ENCODE assay signal across 17 cellular contexts in the genomic region with DNA sequence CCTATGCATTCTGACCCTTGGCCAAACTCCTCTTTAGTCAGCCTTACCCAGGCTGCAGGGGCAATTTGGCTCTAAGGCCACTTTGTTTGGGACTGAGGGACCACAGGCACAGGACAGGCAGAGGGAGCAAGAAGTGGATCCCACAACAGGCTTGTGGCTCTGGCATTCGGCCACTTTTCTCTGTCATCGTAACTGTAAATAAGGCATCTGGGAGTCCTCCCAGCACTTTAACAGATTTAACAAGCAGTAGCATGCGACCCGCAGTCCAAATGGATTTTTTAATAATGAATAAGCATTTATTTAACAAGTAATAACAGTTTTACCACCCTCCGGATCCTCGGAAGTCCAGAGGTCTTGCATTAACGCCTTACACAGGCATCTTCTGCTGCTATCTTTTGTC. TPM values are rescaled to one million over a fixed set of nuclear protein-coding genes. Genes with fewer than 3 reads are reported as not detected.
DNase-seq lines count a peak whose midpoint lies in the region; ATAC-seq, FAIRE-seq and TF ChIP-seq lines count a peak whose summit lies in the region.
"Had no signal": no experiment of that assay in that cellular context is flagged by ENCODE, and none has a peak within 500 bp of the region (broad histone marks: within the 10 kb centered on the region; RNA-seq: fewer than 3 reads in every experiment).

No MANE protein-coding gene starts in this region.

- no peaks in the 10 kb centered on the region for H3K9me1 ChIP-seq in keratinocyte (ENCODE audit: control insufficient read depth, extremely low read depth, insufficient read depth, low read length)

- no peak overlapping the region for H2AFZ ChIP-seq in GM23248
- no peak overlapping the region for H2AFZ ChIP-seq in H1 (ENCODE audit: low read length)
- no peak overlapping the region for H2AFZ ChIP-seq in keratinocyte (ENCODE audit: control insufficient read depth, low read length)

- H4K91ac ChIP-seq in H1 (replicated peaks; ENCODE audit: insufficient read length, low read length) = no peak overlapping the region

- H3K27me3 ChIP-seq in GM23248 (replicated peaks; ENCODE audit: insufficient read depth) (peaks cover 20% of the 10 kb centered on the region), H1 (replicated peaks in 1 of 4; ENCODE audit: control insufficient read depth in 3 of 4, extremely low read depth in 1 of 4, insufficient read depth in 3 of 4, low read length in 3 of 4) (peaks cover 0 to 2% (median 0%) of the 10 kb centered on the region in 4 experiments; a peak in 1 of 7 replicates), keratinocyte (ENCODE audit: control insufficient read depth, extremely low read depth, insufficient read depth, low read length) (peaks cover 46% of the 10 kb centered on the region)
- H3K27me3 ChIP-seq: BE2C had no signal

- no peak for TF ChIP-seq CTCF in H1 (IDR thresholded peaks at IDR 0.05; ENCODE audit: control extremely low read depth in 1 of 3, insufficient read depth in 1 of 3, low read depth in 1 of 3, low read length in 3 of 3)
- no peak for TF ChIP-seq CTCF in keratinocyte (optimal IDR thresholded peaks at IDR 0.05 in 1 of 3, IDR thresholded peaks at IDR 0.05 in 1 of 3, conservative IDR thresholded peaks at IDR 0.05 in 1 of 3; ENCODE audit: extremely low read depth in 1 of 3, insufficient read depth in 2 of 3, low read length in 3 of 3)

- H3K79me1 ChIP-seq in H1 (ENCODE audit: low read depth, low read length) = no peaks in the 10 kb centered on the region

- TF ChIP-seq RAD21 in H1 (IDR thresholded peaks at IDR 0.05 in 1 of 2, conservative IDR thresholded peaks at IDR 0.05 in 1 of 2; ENCODE audit: low read depth in 2 of 2, low read length in 2 of 2) = no peak

- no peak overlapping the region for H4K8ac ChIP-seq in H1 (ENCODE audit: extremely low read depth, insufficient read depth, low read length)

- no peak overlapping the region for H2AK5ac ChIP-seq in H1 (ENCODE audit: low read depth, low read length)

- H3K23me2 ChIP-seq in H1 (ENCODE audit: low read depth, low read length) = no peaks in the 10 kb centered on the region

- H2BK20ac ChIP-seq in H1 (ENCODE audit: low read length) = no peak overlapping the region

- H3K23ac ChIP-seq in H1 (ENCODE audit: insufficient read length) = no peak overlapping the region

- no peak overlapping the region for H2BK12ac ChIP-seq in H1 (ENCODE audit: low read depth, low read length)

- H3K4me3 ChIP-seq in GM23248 (no peak overlapping the region), H1 (ENCODE audit: extremely low read depth in 1 of 4, insufficient read depth in 2 of 4, low read depth in 3 of 4, low read length in 4 of 4) (no peak overlapping the region), keratinocyte (ENCODE audit: control insufficient read depth in 2 of 3, extremely low read depth in 1 of 3, insufficient read depth in 2 of 3, low read depth in 1 of 3, low read length in 3 of 3) (no peak overlapping the region)
- H3K4me3 ChIP-seq: HAP-1, K562 had no signal

- no peak for FAIRE-seq in H1 (lab: Jason Lieb, UNC)
- no peak for FAIRE-seq in keratinocyte (lab: Jason Lieb, UNC)
- FAIRE-seq: A204.1, D721Med had no signal

- TF ChIP-seq EP300 in H1 (IDR thresholded peaks at IDR 0.05; ENCODE audit: borderline replicate concordance in 1 of 2, low read depth in 2 of 2, low read length in 2 of 2) = no peak

- POLR2A ChIA-PET in H1 (lab: Charles Lee; ENCODE audit: partially characterized antibody) = interaction anchor here (1.0 to 1.3 kb wide), 2 partner anchors 19 to 24 kb away, joined by 3 read pairs; no protein-coding TSS in a partner anchor

- dilution Hi-C loops in keratinocyte (cut with MboI; ENCODE audit: extremely low pct_ligation_motif_present, low sequenced_read_pairs) = no loop called here

- 0 out of 2 replicates have a peak overlapping the region, but pooled peaks have one; percentile 53 for H2BK15ac ChIP-seq in H1 (ENCODE audit: low read length)

- H3K9me3 ChIP-seq in GM23248 (ENCODE audit: low read depth) (no peaks in the 10 kb centered on the region), H1 (ENCODE audit: insufficient read depth in 2 of 2, low read depth in 1 of 2, low read length in 1 of 2) (no peaks in the 10 kb centered on the region), keratinocyte (ENCODE audit: control insufficient read depth, low read depth, low read length) (no peaks in the 10 kb centered on the region)
- H3K9me3 ChIP-seq: BE2C, HAP-1 had no signal

- H3K18ac ChIP-seq in H1 (ENCODE audit: extremely low read depth, low read length) = no peak overlapping the region

- H3K36me3 ChIP-seq in GM23248 (ENCODE audit: low read depth) (no peaks in the 10 kb centered on the region), H1 (ENCODE audit: control insufficient read depth in 2 of 4, insufficient read depth in 4 of 4, low read length in 3 of 4) (no peaks in the 10 kb centered on the region), keratinocyte (ENCODE audit: control insufficient read depth in 2 of 2, extremely low read depth in 1 of 2, insufficient read depth in 2 of 2, low read length in 2 of 2) (no peaks in the 10 kb centered on the region)
- H3K36me3 ChIP-seq: BE2C, HAP-1 had no signal

- no peak for TF ChIP-seq POLR2A in H1 (IDR thresholded peaks at IDR 0.05; ENCODE audit: control extremely low read depth in 1 of 2, low read depth in 2 of 2, low read length in 2 of 2)

- DNase-seq in GM23248 (peak; percentile 24), M059J (ENCODE audit: low read depth) (peak; percentile 49), H1 (ENCODE audit: low read depth in 1 of 2, low spot score in 2 of 2) (no peak), keratinocyte (ENCODE audit: low read depth, low spot score) (no peak), Right ventricle myocardium superior (no peak), COLO668 (lab: John Stamatoyannopoulos, UW; ENCODE audit: unreplicated experiment) (no peak), sciatic nerve (ENCODE audit: low spot score) (no peak)
- DNase-seq: CD4-positive, alpha-beta memory T cell; GF-D8; GOT3 had no signal

- intact Hi-C loops in Right ventricle myocardium superior (cut with DNase I) = no loop called here
- intact Hi-C loops in sciatic nerve (cut with DNase I) = no loop called here

- H3K14ac ChIP-seq in H1 (ENCODE audit: insufficient read length) = no peak overlapping the region

- no peaks in the 10 kb centered on the region for H4K20me1 ChIP-seq in GM23248 (ENCODE audit: insufficient read depth)
- H4K20me1 ChIP-seq in H1 (replicated peaks in 1 of 2; ENCODE audit: control insufficient read depth in 1 of 2, insufficient read depth in 2 of 2, low read length in 2 of 2) = peaks cover 0 to 2% of the 10 kb centered on the region in 2 experiments
- peaks cover 5% of the 10 kb centered on the region for H4K20me1 ChIP-seq in keratinocyte (ENCODE audit: control insufficient read depth, extremely low read depth, insufficient read depth, low read length)

- H3K4me2 ChIP-seq in GM23248 (ENCODE audit: unreplicated experiment) (no peak overlapping the region), H1 (ENCODE audit: insufficient read depth in 1 of 2, low read depth in 2 of 2, low read length in 2 of 2) (no peak overlapping the region), keratinocyte (ENCODE audit: control insufficient read depth, extremely low read depth, insufficient read depth, low read depth, low read length) (peak overlapping the region; percentile 18)

- no peak overlapping the region for H3K27ac ChIP-seq in GM23248
- H3K27ac ChIP-seq in H1 (ENCODE audit: low read depth, low read length) = no peak overlapping the region
- no peak overlapping the region for H3K27ac ChIP-seq in keratinocyte (ENCODE audit: control insufficient read depth, insufficient read depth, low read length)
- H3K27ac ChIP-seq: C4-2B, HL-60 had no signal

- H4K5ac ChIP-seq in H1 (ENCODE audit: insufficient read length, low read depth, low read length) = no peak overlapping the region

- H3K56ac ChIP-seq in H1 (replicated peaks; ENCODE audit: insufficient read length, low read depth, low read length) = no peak overlapping the region

- no peak overlapping the region for H3K4ac ChIP-seq in H1 (replicated peaks; ENCODE audit: insufficient read length, low read depth, low read length)

- 6 to 7% methylated on average over 7 of the region's 7 CpGs for WGBS in GM23248 (ENCODE audit: low coverage in 1 of 2, low lambda C conversion rate in 2 of 2, missing lambda C conversion rate in 2 of 2), 2 experiments
- WGBS in H1 (ENCODE audit: extremely low coverage in 1 of 2, insufficient coverage in 1 of 2, insufficient read length in 1 of 2, insufficient replicate concordance in 2 of 2, low coverage in 1 of 2, low lambda C conversion rate in 2 of 2, missing lambda C conversion rate in 1 of 2), 2 experiments = 92% methylated on average over 7 of the region's 7 CpGs; no CpG with 5 or more reads in 1 of the 2 experiments

- in situ Hi-C loops in GM23248 (cut with MboI) = loop anchor here (25.0 kb wide), 1 partner anchor 312 kb away; the partner anchor contains the start of gene MMP9

- CTCF ChIA-PET in H1 (lab: Charles Lee; ENCODE audit: partially characterized antibody) = interaction anchor here (0.6 to 17.6 kb wide), 16 partner anchors 9 to 281 kb away, joined by 3 to 214 read pairs (median 4); partner anchors contain the start of gene CDH22

- no peaks in the 10 kb centered on the region for H3F3A ChIP-seq in GM23248 (ENCODE audit: insufficient read depth)

- H3K9ac ChIP-seq in GM23248 (no peak overlapping the region), H1 (replicated peaks in 1 of 4; ENCODE audit: extremely low read depth in 1 of 4, low read depth in 3 of 4, low read length in 3 of 4) (no peak overlapping the region), keratinocyte (ENCODE audit: control insufficient read depth, extremely low read depth, insufficient read depth, low read length) (no peak overlapping the region)

- H3K4me1 ChIP-seq in GM23248 (ENCODE audit: insufficient read depth) (no peaks in the 10 kb centered on the region), H1 (replicated peaks in 1 of 4; ENCODE audit: control insufficient read depth in 3 of 4, insufficient read depth in 4 of 4, low read length in 3 of 4) (peaks cover 0 to 3% (median 2%) of the 10 kb centered on the region in 4 experiments; a peak in 3 of 7 replicates), keratinocyte (ENCODE audit: control insufficient read depth, extremely low read depth, insufficient read depth, low read length) (peaks cover 18% of the 10 kb centered on the region)

- no peak overlapping the region for H2BK120ac ChIP-seq in H1 (replicated peaks; ENCODE audit: low read depth, low read length)

- no peaks in the 10 kb centered on the region for H3K9me2 ChIP-seq in GM23248 (ENCODE audit: insufficient read depth)

- H3K79me2 ChIP-seq in GM23248 (ENCODE audit: insufficient read depth) (no peaks in the 10 kb centered on the region), H1 (ENCODE audit: control insufficient read depth in 1 of 2, insufficient read depth in 2 of 2, low read length in 2 of 2) (no peaks in the 10 kb centered on the region), keratinocyte (ENCODE audit: control insufficient read depth, insufficient read depth, low read length) (no peaks in the 10 kb centered on the region)

- no peak for ATAC-seq in Right ventricle myocardium superior (ENCODE audit: poor library complexity)
- ATAC-seq in sciatic nerve = no peak

- no peak overlapping the region for H2BK5ac ChIP-seq in H1 (ENCODE audit: low read depth, low read length)

RNA-seq across cellular contexts. Expression of gene CDH22, which starts 16.1 kb away (rescaled TPM):
- total RNA-seq in GM23248 (2014; rRNA removed; shearing (Covaris generic)) = not detected in 2 replicates
- polyA plus RNA-seq in GM23248 (2016; fragmentation: Nextera tagmentation; extraction: Ambion mirVana) = not detected in 2 replicates
- not detected in 2 replicates for total RNA-seq in M059J (2014; rRNA removed; shearing (Covaris generic))
- 0.39 and 0.46 TPM in 2 replicates for total RNA-seq in H1 (2021; fragmentation: NEBNext Ultra II Directional; extraction: Animal tissue kit (Norgen Biotek cat#: 25700))
- 0.31 and 0.35 TPM in 2 replicates for polyA plus RNA-seq in H1 (2011; rRNA removed)
- 0.21 TPM for polyA plus RNA-seq in H1 (2011; cell fraction: cytosol; rRNA removed)
- 0.48 TPM for polyA plus RNA-seq in H1 (2011; cell fraction: nucleus; rRNA removed)
- 0.16 to 0.66 TPM (median 0.48 TPM) in 3 of 4 replicates, not detected in the other for polyA plus RNA-seq in H1 (2012, experiment 1 of 2)
- 0.14 TPM for polyA plus RNA-seq in H1 (2012, experiment 2 of 2)
- polyA plus RNA-seq in H1 (2013, experiment 1 of 2) = 0.12 TPM
- polyA plus RNA-seq in H1 (2013, experiment 2 of 2) = 0.15 TPM
- polyA minus RNA-seq in H1 (2011; rRNA and poly(A)+ RNA removed) = 0.16 and 0.34 TPM in 2 replicates
- polyA minus RNA-seq in H1 (2011; cell fraction: cytosol; rRNA and poly(A)+ RNA removed) = not detected
- 0.70 TPM for polyA minus RNA-seq in H1 (2011; cell fraction: nucleus; rRNA and poly(A)+ RNA removed)
- not detected in 3 replicates for polyA plus RNA-seq in keratinocyte
- not detected for polyA plus RNA-seq in keratinocyte (2011; ENCODE audit: low read depth)
- not detected in 2 replicates for polyA plus RNA-seq in keratinocyte (2011; cell fraction: cytosol; rRNA removed)
- polyA plus RNA-seq in keratinocyte (2011; cell fraction: nucleus; rRNA removed) = not detected in 2 replicates
- polyA plus RNA-seq in keratinocyte (2012; ENCODE audit: low replicate concordance) = not detected in 2 replicates
- polyA minus RNA-seq in keratinocyte = not detected in 3 replicates
- not detected for polyA minus RNA-seq in keratinocyte (2011; cell fraction: cytosol; rRNA and poly(A)+ RNA removed)
- not detected in 2 replicates for polyA minus RNA-seq in keratinocyte (2011; cell fraction: nucleus; rRNA and poly(A)+ RNA removed)
- 5.5 TPM for total RNA-seq in Right ventricle myocardium superior
- 0.40 TPM for total RNA-seq in sciatic nerve
- total RNA-seq: CD4-positive, alpha-beta memory T cell had no signal
- polyA plus RNA-seq: CD4-positive, alpha-beta memory T cell had no signal

Comparison
In these comparisons a context has a peak if more than half of its experiments do, and no peak if none do; other contexts are left out.
1. DNase-seq: peak in GM23248 (single experiment) and M059J (single experiment); none in H1 (0 of 2), keratinocyte (single experiment), Right ventricle myocardium superior (single experiment), COLO668 (single experiment) and sciatic nerve (single experiment).